ENCODE assay signal across 20 cellular contexts in genomic region chr2:238910751-238911351, GRCh38.
DNase-seq lines count a peak whose midpoint lies in the region; ATAC-seq, FAIRE-seq and TF ChIP-seq lines count a peak whose summit lies in the region.
"Had no signal": no experiment of that assay in that cellular context is flagged by ENCODE, and none has a peak within 500 bp of the region (broad histone marks: within the 10 kb centered on the region; RNA-seq: fewer than 3 reads in every experiment).

No MANE protein-coding gene starts in this region.

- peaks cover 4% of the 10 kb centered on the region for H3K9me3 Mint-ChIP-seq in endodermal cell
- H3K9me3 Mint-ChIP-seq: neural crest cell had no signal

- no peaks in the 10 kb centered on the region for H3K9me3 ChIP-seq in endodermal cell (ENCODE audit: control insufficient read depth, low read length)
- H3K9me3 ChIP-seq in small intestine (ENCODE audit: control insufficient read depth, low read depth): no peaks in the 10 kb centered on the region

- FAIRE-seq in small intestine (lab: Jason Lieb, UNC) (no peak), frontal cortex (lab: Jason Lieb, UNC) (no peak)
- FAIRE-seq: A204.1, GM12878, GM19239 had no signal

- H3K4me1 Mint-ChIP-seq in endodermal cell: peaks cover 20% of the 10 kb centered on the region

- no peak overlapping the region for H3K27ac Mint-ChIP-seq in endodermal cell
- H3K27ac Mint-ChIP-seq: WTC11 had no signal

- 93 to 97% methylated on average over 9 to 10 of the region's 10 CpGs for WGBS in endodermal cell (ENCODE audit: insufficient coverage in 1 of 2, insufficient read length in 1 of 2), 2 experiments
- WGBS in small intestine, 3 donors: 23 to 72% (median 51%) methylated on average over 10 of the region's 10 CpGs

- H3K27me3 Mint-ChIP-seq in endodermal cell (ENCODE audit: insufficient read depth): no peaks in the 10 kb centered on the region

- H3K36me3 ChIP-seq in endodermal cell (ENCODE audit: control insufficient read depth, insufficient read depth, low read length) (no peaks in the 10 kb centered on the region), small intestine (ENCODE audit: control insufficient read depth in 2 of 2, insufficient read depth in 2 of 2, low read length in 2 of 2) (no peaks in the 10 kb centered on the region)

- no peak for ATAC-seq in HG03457 (IDR thresholded peaks at IDR 0.05; ENCODE audit: unreplicated experiment)
- ATAC-seq: GM12878, left ventricle myocardium superior, WTC11 had no signal

- H3K27ac ChIP-seq in endodermal cell (ENCODE audit: low read depth, low read length) (no peak overlapping the region), small intestine (ENCODE audit: low read depth in 1 of 2, low read length in 1 of 2) (no peak overlapping the region)
- H3K27ac ChIP-seq: tibial nerve had no signal

- H3K4me3 Mint-ChIP-seq in endodermal cell: no peak overlapping the region
- H3K4me3 Mint-ChIP-seq: neural crest cell, WTC11 had no signal

- peak; percentile 5 for DNase-seq in NCI-H1694 (lab: John Stamatoyannopoulos, UW)
- DNase-seq in NCI-H1694 treated with DMSO at 0.1 percent for 48 hours (lab: John Stamatoyannopoulos, UW): no peak
- peak; percentile 70 for DNase-seq in NCI-H2107 (lab: John Stamatoyannopoulos, UW)
- DNase-seq in endodermal cell: peak; percentile 36
- peak; percentile 59 for DNase-seq in small intestine
- DNase-seq in frontal cortex (ENCODE audit: low spot score in 2 of 2): no peak
- DNase-seq in activated naive CD4-positive, alpha-beta T cell treated with Interleukin-2 at 50 U/mL for 16 hours: no peak
- DNase-seq: activated T-cell treated with anti-CD3 and anti-CD28 coated beads for 4 hours, amygdala, GOT3, left ventricle myocardium superior, NCI-H2227 treated with DMSO at 0.1 percent for 48 hours had no signal

- H3K4me3 ChIP-seq in endodermal cell (ENCODE audit: low read length): no peak overlapping the region
- H3K4me3 ChIP-seq in small intestine (ENCODE audit: low read depth in 1 of 2, low read length in 2 of 2): no peak overlapping the region
- H3K4me3 ChIP-seq: GM12878, smooth muscle cell, tibial nerve had no signal

- H3K27me3 ChIP-seq in endodermal cell (ENCODE audit: control insufficient read depth, insufficient read depth, low read length, poor library complexity, severe bottlenecking): no peaks in the 10 kb centered on the region
- H3K27me3 ChIP-seq in small intestine (ENCODE audit: control insufficient read depth in 2 of 2, insufficient read depth in 2 of 2, low read length in 2 of 2): no peaks in the 10 kb centered on the region
- H3K27me3 ChIP-seq: tibial nerve had no signal

- no peaks in the 10 kb centered on the region for H3K36me3 Mint-ChIP-seq in endodermal cell (ENCODE audit: low read depth)
- H3K36me3 Mint-ChIP-seq: WTC11 had no signal

- H3K9ac ChIP-seq in endodermal cell (ENCODE audit: extremely low read depth, low read length, poor library complexity, severe bottlenecking): no peak overlapping the region

- H3K4me1 ChIP-seq in endodermal cell (ENCODE audit: control insufficient read depth, insufficient read depth, low read length) (no peaks in the 10 kb centered on the region), small intestine (ENCODE audit: control insufficient read depth in 2 of 2, insufficient read depth in 1 of 2, low read depth in 1 of 2, low read length in 1 of 2) (no peaks in the 10 kb centered on the region)

- TF ChIP-seq CTCF in endodermal cell (conservative IDR thresholded peaks at IDR 0.05): no peak

Comparison
In these comparisons a context has a peak if more than half of its experiments do, and no peak if none do; other contexts are left out.
1. DNase-seq: peak in NCI-H1694 (single experiment), NCI-H2107 (single experiment), endodermal cell (single experiment) and small intestine (single experiment); none in NCI-H1694 treated with DMSO at 0.1 percent for 48 hours (single experiment), frontal cortex (0 of 2) and activated naive CD4-positive, alpha-beta T cell treated with Interleukin-2 at 50 U/mL for 16 hours (single experiment).